2 cellular contexts compared by ENCODE assay signal in genomic region chr13:99311748-99312492, GRCh38.
A peak's percentile ranks its signal among the peaks of the same experiment; 100 is the strongest.
TF ChIP-seq lines count a peak whose summit lies in the region.

No MANE protein-coding gene starts in this region.

TF ChIP-seq in HCT116, 20 proteins besides CTCF, POLR2A, EP300 and RAD21:
- TF ChIP-seq ZFX (IDR thresholded peaks at IDR 0.05), result no peak
- no peak for TF ChIP-seq EZH2 (IDR thresholded peaks at IDR 0.05)
- TF ChIP-seq YY1 (IDR thresholded peaks at IDR 0.05; ENCODE audit: extremely low read depth, insufficient replicate concordance, low read depth, low read length), result no peak
- TF ChIP-seq CEBPB (IDR thresholded peaks at IDR 0.05; ENCODE audit: low read depth), result peak; percentile 59; the same call in 1 of the 2 replicates
- TF ChIP-seq, protein P1, sequence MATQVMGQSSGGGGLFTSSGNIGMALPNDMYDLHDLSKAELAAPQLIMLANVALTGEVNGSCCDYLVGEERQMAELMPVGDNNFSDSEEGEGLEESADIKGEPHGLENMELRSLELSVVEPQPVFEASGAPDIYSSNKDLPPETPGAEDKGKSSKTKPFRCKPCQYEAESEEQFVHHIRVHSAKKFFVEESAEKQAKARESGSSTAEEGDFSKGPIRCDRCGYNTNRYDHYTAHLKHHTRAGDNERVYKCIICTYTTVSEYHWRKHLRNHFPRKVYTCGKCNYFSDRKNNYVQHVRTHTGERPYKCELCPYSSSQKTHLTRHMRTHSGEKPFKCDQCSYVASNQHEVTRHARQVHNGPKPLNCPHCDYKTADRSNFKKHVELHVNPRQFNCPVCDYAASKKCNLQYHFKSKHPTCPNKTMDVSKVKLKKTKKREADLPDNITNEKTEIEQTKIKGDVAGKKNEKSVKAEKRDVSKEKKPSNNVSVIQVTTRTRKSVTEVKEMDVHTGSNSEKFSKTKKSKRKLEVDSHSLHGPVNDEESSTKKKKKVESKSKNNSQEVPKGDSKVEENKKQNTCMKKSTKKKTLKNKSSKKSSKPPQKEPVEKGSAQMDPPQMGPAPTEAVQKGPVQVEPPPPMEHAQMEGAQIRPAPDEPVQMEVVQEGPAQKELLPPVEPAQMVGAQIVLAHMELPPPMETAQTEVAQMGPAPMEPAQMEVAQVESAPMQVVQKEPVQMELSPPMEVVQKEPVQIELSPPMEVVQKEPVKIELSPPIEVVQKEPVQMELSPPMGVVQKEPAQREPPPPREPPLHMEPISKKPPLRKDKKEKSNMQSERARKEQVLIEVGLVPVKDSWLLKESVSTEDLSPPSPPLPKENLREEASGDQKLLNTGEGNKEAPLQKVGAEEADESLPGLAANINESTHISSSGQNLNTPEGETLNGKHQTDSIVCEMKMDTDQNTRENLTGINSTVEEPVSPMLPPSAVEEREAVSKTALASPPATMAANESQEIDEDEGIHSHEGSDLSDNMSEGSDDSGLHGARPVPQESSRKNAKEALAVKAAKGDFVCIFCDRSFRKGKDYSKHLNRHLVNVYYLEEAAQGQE (IDR thresholded peaks at IDR 0.05; ENCODE audit: low read depth), result peak; percentile 18; the same call in 1 of the 2 replicates
- no peak for TF ChIP-seq ELF1 (IDR thresholded peaks at IDR 0.05; ENCODE audit: borderline replicate concordance, low read depth)
- TF ChIP-seq EZH2phosphoT487 (IDR thresholded peaks at IDR 0.05; ENCODE audit: borderline replicate concordance), result no peak
- no peak for TF ChIP-seq FOSL1 (IDR thresholded peaks at IDR 0.05; ENCODE audit: low read depth)
- no peak for TF ChIP-seq SRF (IDR thresholded peaks at IDR 0.05; ENCODE audit: low read depth)
- no peak for TF ChIP-seq SP1 (IDR thresholded peaks at IDR 0.05; ENCODE audit: low read depth)
- TF ChIP-seq ZBTB33 (IDR thresholded peaks at IDR 0.05; ENCODE audit: extremely low read depth, insufficient replicate concordance, low read length), result no peak
- TF ChIP-seq, protein P2, sequence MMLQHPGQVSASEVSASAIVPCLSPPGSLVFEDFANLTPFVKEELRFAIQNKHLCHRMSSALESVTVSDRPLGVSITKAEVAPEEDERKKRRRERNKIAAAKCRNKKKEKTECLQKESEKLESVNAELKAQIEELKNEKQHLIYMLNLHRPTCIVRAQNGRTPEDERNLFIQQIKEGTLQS (IDR thresholded peaks at IDR 0.05), result no peak

TF ChIP-seq in GM12878, 131 proteins besides CTCF, POLR2A, EP300 and RAD21:
- TF ChIP-seq CEBPB (IDR thresholded peaks at IDR 0.05; ENCODE audit: borderline replicate concordance in 1 of 2, low read depth in 2 of 2, low read length in 2 of 2) (peak in 1 of 2 experiments; percentile 68; a peak in 2 of 4 replicates), ZBTB4 (CRISPR knock-in tag; IDR thresholded peaks at IDR 0.05) (no peak), IRF4 (IDR thresholded peaks at IDR 0.05; ENCODE audit: low read depth, low read length) (no peak)
- TF ChIP-seq, protein P1 (IDR thresholded peaks at IDR 0.05; ENCODE audit: low read depth, low read length), result peak; percentile 68
